In the genomic region with DNA sequence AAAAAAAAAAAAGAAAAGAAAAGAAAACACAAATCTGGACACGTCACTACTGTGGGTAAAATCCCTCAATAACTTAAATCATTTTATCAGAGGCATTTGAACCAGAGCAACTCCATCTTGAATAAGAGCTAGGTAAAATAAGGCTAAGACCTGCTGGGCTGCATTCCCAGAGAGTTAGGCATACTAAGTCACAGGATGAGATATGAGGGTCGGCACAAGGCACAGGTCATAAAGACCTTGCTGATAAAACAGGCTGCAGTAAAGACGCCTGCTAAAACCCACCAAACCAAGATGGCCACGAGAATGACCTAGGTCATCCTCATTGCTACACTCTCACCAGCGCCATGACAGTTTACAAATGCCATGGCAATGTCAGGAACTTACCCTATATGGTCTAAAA, we compare ENCODE assay signal across 17 cellular contexts. TPM values are rescaled to one million over a fixed set of nuclear protein-coding genes. Genes with fewer than 3 reads are reported as not detected.
DNase-seq lines count a peak whose midpoint lies in the region; ATAC-seq lines count a peak whose summit lies in the region.
"Had no signal": no experiment of that assay in that cellular context is flagged by ENCODE, and none has a peak within 500 bp of the region (broad histone marks: within the 10 kb centered on the region; RNA-seq: fewer than 3 reads in every experiment).

No MANE protein-coding gene starts in this region.

- H2AK5ac ChIP-seq in trophoblast cell (ENCODE audit: low read length), result no peak overlapping the region

- peaks cover 3 to 11% of the 10 kb centered on the region in 2 experiments for H3K36me3 ChIP-seq in trophoblast cell (ENCODE audit: control insufficient read depth in 1 of 2, insufficient read depth in 2 of 2, low read length in 2 of 2)

- H3K18ac ChIP-seq in trophoblast cell (ENCODE audit: low read length), result no peak overlapping the region

- H3K4me1 Mint-ChIP-seq in stimulated activated naive CD8-positive, alpha-beta T cell treated with anti-CD3 and anti-CD28 coated beads, Interleukin-15, Interleukin-2, amounts not matched to agents 100 ng/mL and 50 ng/mL, for 24 hours (ENCODE audit: low read depth), result peaks cover 24% of the 10 kb centered on the region
- H3K4me1 Mint-ChIP-seq: GM23338 had no signal

- H4K91ac ChIP-seq in trophoblast cell (ENCODE audit: low read depth, low read length), result no peak overlapping the region

- no CpG with 5 or more reads among the region's 5 CpGs for WGBS in trophoblast cell (ENCODE audit: extremely low coverage, insufficient coverage, insufficient read length)

- no peak overlapping the region for H2BK120ac ChIP-seq in trophoblast cell (ENCODE audit: insufficient read depth, low read length, poor library complexity)

- H3K14ac ChIP-seq in trophoblast cell (ENCODE audit: low read length), result no peak overlapping the region

- no peak overlapping the region for H3K4me3 ChIP-seq in trophoblast cell (ENCODE audit: low read depth, low read length)
- H3K4me3 ChIP-seq: BLaER1 treated with 17β-estradiol and CSF1 and Interleukin-3, amounts not matched to agents 10 nM and 100 nM; GM23338 had no signal

- no peaks in the 10 kb centered on the region for H3K27me3 Mint-ChIP-seq in stimulated activated naive CD8-positive, alpha-beta T cell treated with anti-CD3 and anti-CD28 coated beads, Interleukin-15, Interleukin-2, amounts not matched to agents 100 ng/mL and 50 ng/mL, for 24 hours
- H3K27me3 Mint-ChIP-seq: CD4-positive, CD25-positive, alpha-beta regulatory T cell had no signal

- no peak overlapping the region for H4K8ac ChIP-seq in trophoblast cell (ENCODE audit: low read depth, low read length)

- H3K4me2 ChIP-seq in trophoblast cell (ENCODE audit: low read length), result no peak overlapping the region
- H3K4me2 ChIP-seq: GM23338 had no signal

- H3K23ac ChIP-seq in trophoblast cell (ENCODE audit: low read length), result no peak overlapping the region

- H3K4me3 Mint-ChIP-seq in stimulated activated naive CD8-positive, alpha-beta T cell treated with anti-CD3 and anti-CD28 coated beads, Interleukin-15, Interleukin-2, amounts not matched to agents 100 ng/mL and 50 ng/mL, for 24 hours, result no peak overlapping the region
- H3K4me3 Mint-ChIP-seq: CD4-positive, CD25-positive, alpha-beta regulatory T cell; GM23338 had no signal

- no peak overlapping the region for H2BK5ac ChIP-seq in trophoblast cell (ENCODE audit: low read depth, low read length, poor library complexity)

- H2AFZ ChIP-seq in trophoblast cell (ENCODE audit: insufficient read depth, low read length, poor library complexity), result no peak overlapping the region
- H2AFZ ChIP-seq: GM23338 had no signal

- H3K36me3 Mint-ChIP-seq in stimulated activated naive CD8-positive, alpha-beta T cell treated with anti-CD3 and anti-CD28 coated beads, Interleukin-15, Interleukin-2, amounts not matched to agents 100 ng/mL and 50 ng/mL, for 24 hours (ENCODE audit: low read depth), result peaks cover 20% of the 10 kb centered on the region

- H3K4me1 ChIP-seq in trophoblast cell (ENCODE audit: control insufficient read depth in 1 of 2, insufficient read depth in 2 of 2, low read length in 2 of 2), result peaks cover 3 to 4% of the 10 kb centered on the region in 2 experiments

- no peak overlapping the region for H3K4ac ChIP-seq in trophoblast cell (ENCODE audit: low read depth, low read length)

- H3K27ac Mint-ChIP-seq in stimulated activated naive CD8-positive, alpha-beta T cell treated with anti-CD3 and anti-CD28 coated beads, Interleukin-15, Interleukin-2, amounts not matched to agents 100 ng/mL and 50 ng/mL, for 24 hours, result peak overlapping the region; percentile 16
- H3K27ac Mint-ChIP-seq: GM23338 had no signal

- H3K79me2 ChIP-seq in trophoblast cell (ENCODE audit: control insufficient read depth, insufficient read depth, low read length, poor library complexity), result no peaks in the 10 kb centered on the region

- peaks cover 6% of the 10 kb centered on the region for H3K9me3 Mint-ChIP-seq in stimulated activated naive CD8-positive, alpha-beta T cell treated with anti-CD3 and anti-CD28 coated beads, Interleukin-15, Interleukin-2, amounts not matched to agents 100 ng/mL and 50 ng/mL, for 24 hours

- no peaks in the 10 kb centered on the region for H3K27me3 ChIP-seq in trophoblast cell (ENCODE audit: insufficient read depth, low read length)
- H3K27me3 ChIP-seq: BLaER1 treated with 17β-estradiol and CSF1 and Interleukin-3, amounts not matched to agents 10 nM and 100 nM had no signal

- ATAC-seq in stimulated activated naive CD8-positive, alpha-beta T cell treated with anti-CD3 and anti-CD28 coated beads, Interleukin-15, Interleukin-2, amounts not matched to agents 100 U/mL and 50 U/mL, for 24 hours, result no peak
- ATAC-seq in HG02610 (IDR thresholded peaks at IDR 0.05; ENCODE audit: unreplicated experiment) (no peak), GM18502 (IDR thresholded peaks at IDR 0.05; ENCODE audit: poor library complexity, unreplicated experiment) (no peak), HG02938 (IDR thresholded peaks at IDR 0.05; ENCODE audit: unreplicated experiment) (no peak)
- ATAC-seq: GM23338, HepG2 had no signal

- no peak for DNase-seq in stimulated activated naive CD8-positive, alpha-beta T cell treated with anti-CD3 and anti-CD28 coated beads, Interleukin-15, Interleukin-2, amounts not matched to agents 100 U/mL and 50 U/mL, for 24 hours
- DNase-seq in islet precursor cell (peak; percentile 56), trophoblast cell (peak; percentile 81 to 89), substantia nigra (lab: John Stamatoyannopoulos, UW) (no peak)
- DNase-seq: 8988T; AML-193; CD4-positive, CD25-positive, alpha-beta regulatory T cell; DMS53; GF-D8; H7 had no signal

- no peak overlapping the region for H3K9ac ChIP-seq in trophoblast cell (ENCODE audit: low read length)

- H3K79me1 ChIP-seq in trophoblast cell (ENCODE audit: low read length), result no peaks in the 10 kb centered on the region

- no peak overlapping the region for H4K12ac ChIP-seq in trophoblast cell (ENCODE audit: low read depth, low read length)

- H2BK12ac ChIP-seq in trophoblast cell (ENCODE audit: low read length), result no peak overlapping the region

- H3K27ac ChIP-seq in trophoblast cell (ENCODE audit: low read depth, low read length) (no peak overlapping the region), substantia nigra (ENCODE audit: low read depth, low read length, poor library complexity, severe bottlenecking) (no peak overlapping the region)
- H3K27ac ChIP-seq: BLaER1 treated with 17β-estradiol and CSF1 and Interleukin-3, amounts not matched to agents 10 nM and 100 nM had no signal

- H3K9me3 ChIP-seq in trophoblast cell (ENCODE audit: insufficient read depth, low read depth, low read length), result peaks cover under 1% of the 10 kb centered on the region

RNA-seq across cellular contexts. Expression of gene MTF1, which starts 43.6 kb away (rescaled TPM):
- polyA plus RNA-seq in trophoblast cell (2013), result 4.3 and 4.5 TPM in 2 replicates

RNA-seq across cellular contexts. Expression of gene INPP5B, which starts 43.9 kb away (rescaled TPM):
- polyA plus RNA-seq in trophoblast cell (2013), result 9.0 TPM in 2 replicates

Comparison
In these comparisons a context has a peak if more than half of its experiments do, and no peak if none do; other contexts are left out.
1. DNase-seq: peak in islet precursor cell (single experiment) and trophoblast cell (2 of 2); none in stimulated activated naive CD8-positive, alpha-beta T cell treated with anti-CD3 and anti-CD28 coated beads, Interleukin-15, Interleukin-2, amounts not matched to agents 100 U/mL and 50 U/mL, for 24 hours (single experiment) and substantia nigra (0 of 49).